In the genomic region with DNA sequence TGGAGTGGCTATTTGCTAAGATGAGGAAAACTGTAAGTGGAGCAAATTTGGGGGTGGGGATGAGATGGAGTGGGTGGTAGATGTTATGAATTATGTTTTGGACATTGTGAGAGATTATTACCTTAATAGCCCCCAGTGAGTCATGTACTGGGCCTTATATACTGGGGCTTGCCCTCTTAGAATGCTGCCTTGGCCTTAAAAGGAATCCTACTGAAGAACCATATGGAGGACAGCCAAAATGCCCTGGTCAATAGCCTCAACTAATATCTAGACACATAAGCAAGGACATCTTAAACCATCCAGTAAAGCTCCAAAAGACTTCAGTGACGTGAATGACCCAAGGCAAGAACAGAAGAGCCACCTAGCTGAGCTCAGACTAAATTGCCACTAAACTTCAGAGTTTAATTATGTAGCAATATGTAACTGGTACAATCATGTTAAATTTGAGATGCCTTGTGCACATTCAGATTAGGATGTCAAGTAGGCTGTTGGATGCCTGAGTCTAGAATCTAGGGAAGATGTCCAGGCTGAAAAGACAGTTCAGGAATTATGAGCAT, we compare ENCODE assay signal across 19 cellular contexts. TPM values are rescaled to one million over a fixed set of nuclear protein-coding genes. Genes with fewer than 3 reads are reported as not detected.
DNase-seq lines count a peak whose midpoint lies in the region; ATAC-seq, FAIRE-seq and TF ChIP-seq lines count a peak whose summit lies in the region.
"Had no signal": no experiment of that assay in that cellular context is flagged by ENCODE, and none has a peak within 500 bp of the region (broad histone marks: within the 10 kb centered on the region; RNA-seq: fewer than 3 reads in every experiment).

No MANE protein-coding gene starts in this region.

- H3K36me3 Mint-ChIP-seq in GM23338 (ENCODE audit: low read depth): no peaks in the 10 kb centered on the region
- H3K36me3 Mint-ChIP-seq in activated CD4-positive, alpha-beta memory T cell treated with anti-CD3 and anti-CD28 coated beads, Interleukin-2, amount 10 ng/mL, durations not matched to agents 7 days and 5 days (ENCODE audit: low read depth): no peaks in the 10 kb centered on the region
- peaks cover 0 to 1% (median under 1%) of the 10 kb centered on the region in 3 donors for H3K36me3 Mint-ChIP-seq in CD8-positive, alpha-beta memory T cell
- H3K36me3 Mint-ChIP-seq: CD4-positive, CD25-positive, alpha-beta regulatory T cell had no signal

- H3K9me3 ChIP-seq in mammary epithelial cell (replicated peaks; ENCODE audit: insufficient read depth, low read length) (no peaks in the 10 kb centered on the region), breast epithelium (no peaks in the 10 kb centered on the region), K562 (replicated peaks; ENCODE audit: control insufficient read depth, insufficient read depth, low read depth, low read length) (no peaks in the 10 kb centered on the region)
- no peaks in the 10 kb centered on the region for H3K9me3 ChIP-seq in CD8-positive, alpha-beta memory T cell (ENCODE audit: low read length)
- H3K9me3 ChIP-seq: Caco-2 had no signal

- H3K4me1 Mint-ChIP-seq in GM23338: no peaks in the 10 kb centered on the region; the same call in 2 of the 3 replicates
- no peaks in the 10 kb centered on the region for H3K4me1 Mint-ChIP-seq in activated CD4-positive, alpha-beta memory T cell treated with anti-CD3 and anti-CD28 coated beads, Interleukin-2, amount 10 ng/mL, durations not matched to agents 7 days and 5 days
- H3K4me1 Mint-ChIP-seq in CD8-positive, alpha-beta memory T cell: no peaks in the 10 kb centered on the region
- H3K4me1 Mint-ChIP-seq: CD4-positive, CD25-positive, alpha-beta regulatory T cell; H9 had no signal

- TF ChIP-seq CTCF in mammary epithelial cell (conservative IDR thresholded peaks at IDR 0.05 in 1 of 2, IDR thresholded peaks at IDR 0.05 in 1 of 2; ENCODE audit: extremely low read depth in 1 of 2, insufficient read depth in 1 of 2, low read depth in 1 of 2, low read length in 2 of 2): no peak
- TF ChIP-seq CTCF in breast epithelium (IDR thresholded peaks at IDR 0.05): no peak
- TF ChIP-seq CTCF in GM23338 (conservative IDR thresholded peaks at IDR 0.05; ENCODE audit: low read depth in 2 of 2): no peak
- peak in 1 of 3 experiments; percentile 17; a peak in 1 of 6 replicates for TF ChIP-seq CTCF in K562 (IDR thresholded peaks at IDR 0.05 in 2 of 3, conservative IDR thresholded peaks at IDR 0.05 in 1 of 3; ENCODE audit: insufficient read depth in 2 of 3, low read depth in 1 of 3, low read length in 3 of 3)

- H3K27ac Mint-ChIP-seq in GM23338: no peak overlapping the region
- H3K27ac Mint-ChIP-seq in activated CD4-positive, alpha-beta memory T cell treated with anti-CD3 and anti-CD28 coated beads, Interleukin-2, amount 10 ng/mL, durations not matched to agents 7 days and 5 days: no peak overlapping the region
- no peak overlapping the region for H3K27ac Mint-ChIP-seq in CD8-positive, alpha-beta memory T cell
- H3K27ac Mint-ChIP-seq: CD4-positive, CD25-positive, alpha-beta regulatory T cell; H9 had no signal

- H2AFZ ChIP-seq in mammary epithelial cell (ENCODE audit: low read depth, low read length): peak overlapping the region; percentile 62
- no peak overlapping the region for H2AFZ ChIP-seq in GM23338
- peak overlapping the region; percentile 97 for H2AFZ ChIP-seq in K562 (ENCODE audit: low read depth, low read length)

- peak in 1 of 2 experiments; percentile 27; a peak in 1 of 4 replicates for TF ChIP-seq RAD21 in K562 (CRISPR knock-in tag; conservative IDR thresholded peaks at IDR 0.05 in 1 of 2, IDR thresholded peaks at IDR 0.05 in 1 of 2)

- TF ChIP-seq EP300 in K562 (IDR thresholded peaks at IDR 0.05; ENCODE audit: low read length): no peak

- H4K20me1 ChIP-seq in mammary epithelial cell (ENCODE audit: insufficient read depth, low read length) (no peaks in the 10 kb centered on the region), GM23338 (replicated peaks; ENCODE audit: insufficient read depth) (no peaks in the 10 kb centered on the region), K562 (replicated peaks; ENCODE audit: control insufficient read depth, insufficient read depth, low read length) (no peaks in the 10 kb centered on the region)

- H3K27me3 Mint-ChIP-seq in GM23338 (ENCODE audit: insufficient read depth, low read depth, poor library complexity): no peaks in the 10 kb centered on the region
- peaks cover 19% of the 10 kb centered on the region for H3K27me3 Mint-ChIP-seq in activated CD4-positive, alpha-beta memory T cell treated with anti-CD3 and anti-CD28 coated beads, Interleukin-2, amount 10 ng/mL, durations not matched to agents 7 days and 5 days
- H3K27me3 Mint-ChIP-seq in CD8-positive, alpha-beta memory T cell: peaks cover 6 to 33% of the 10 kb centered on the region in 2 donors

- H3K79me2 ChIP-seq in mammary epithelial cell (ENCODE audit: insufficient read depth, low read length) (no peaks in the 10 kb centered on the region), GM23338 (replicated peaks; ENCODE audit: insufficient read depth) (no peaks in the 10 kb centered on the region), K562 (ENCODE audit: control insufficient read depth, insufficient read depth, low read length) (no peaks in the 10 kb centered on the region)

- H3K9me1 ChIP-seq in K562 (ENCODE audit: control insufficient read depth, insufficient read depth, low read length): no peaks in the 10 kb centered on the region

- intact Hi-C loops in mammary epithelial cell (cut with micrococcal nuclease) (no loop called here), breast epithelium (cut with DNase I; ENCODE audit: low total_unique reads) (no loop called here), K562 (cut with micrococcal nuclease) (loop anchor here (2.0 to 5.0 kb wide), 2 partner anchors 107 to 136 kb away; no protein-coding TSS in a partner anchor)

- H3K9ac ChIP-seq in mammary epithelial cell (ENCODE audit: insufficient read depth, low read length) (no peak overlapping the region), K562 (ENCODE audit: insufficient read depth in 1 of 2, low read depth in 2 of 2, low read length in 2 of 2) (0 out of 4 replicates have a peak overlapping the region, but pooled peaks of 1 of the 2 experiments have one; percentile 0)
- H3K9ac ChIP-seq: KMS-11 had no signal

- CTCF ChIA-PET in mammary epithelial cell (lab: Charles Lee; ENCODE audit: low non-redundant PET) (no interaction called here), K562 (lab: Yijun Ruan, JAX; ENCODE audit: low intra/inter-chr PET ratio) (no interaction called here)
- CTCF ChIA-PET in activated CD4-positive, alpha-beta memory T cell treated with anti-CD3 and anti-CD28 coated beads, Interleukin-2, amount 10 ng/mL, durations not matched to agents 7 days and 5 days (lab: Charles Lee): no interaction called here
- CTCF ChIA-PET in CD8-positive, alpha-beta memory T cell (lab: Charles Lee): no interaction called here

- H3F3A ChIP-seq in GM23338 (replicated peaks; ENCODE audit: low read depth): no peaks in the 10 kb centered on the region

- DNase-seq in mammary epithelial cell (no peak), breast epithelium (ENCODE audit: low spot score in 2 of 2) (no peak), GM23338 (ENCODE audit: low spot score) (no peak), K562 (ENCODE audit: extremely low read depth in 1 of 4, low spot score in 3 of 4) (no peak), EL (no peak)
- no peak for DNase-seq in activated CD4-positive, alpha-beta memory T cell treated with anti-CD3 and anti-CD28 coated beads, Interleukin-2, amount 10 ng/mL, durations not matched to agents 7 days and 5 days
- no peak for DNase-seq in CD8-positive, alpha-beta memory T cell
- DNase-seq: C1 segment of cervical spinal cord; Caco-2; CD4-positive, CD25-positive, alpha-beta regulatory T cell; DMS153; DMS79; H9 had no signal

- peaks cover 18% of the 10 kb centered on the region for H3K4me1 ChIP-seq in mammary epithelial cell (ENCODE audit: insufficient read depth, low read length)
- no peaks in the 10 kb centered on the region for H3K4me1 ChIP-seq in breast epithelium
- no peaks in the 10 kb centered on the region for H3K4me1 ChIP-seq in GM23338 (ENCODE audit: insufficient read depth)
- peaks cover 46 to 60% of the 10 kb centered on the region in 2 experiments for H3K4me1 ChIP-seq in K562 (replicated peaks in 1 of 2; ENCODE audit: control insufficient read depth in 2 of 2, insufficient read depth in 2 of 2, low read length in 2 of 2)
- no peaks in the 10 kb centered on the region for H3K4me1 ChIP-seq in CD8-positive, alpha-beta memory T cell (ENCODE audit: insufficient read depth, low read length)
- H3K4me1 ChIP-seq: Caco-2 had no signal

- ATAC-seq in GM23338 (no peak), K562 (no peak)
- ATAC-seq: A549 had no signal

- in situ Hi-C loops in mammary epithelial cell (cut with MboI; ENCODE audit: low sequenced_read_pairs in 2 of 2) (no loop called here), K562 (cut with MboI) (no loop called here)

- H3K4me2 ChIP-seq in mammary epithelial cell (ENCODE audit: insufficient read depth, low read depth, low read length): no peak overlapping the region
- no peak overlapping the region for H3K4me2 ChIP-seq in GM23338
- no peak overlapping the region for H3K4me2 ChIP-seq in K562 (ENCODE audit: insufficient read depth, low read length)
- H3K4me2 ChIP-seq: A549, KMS-11 had no signal

- no peak overlapping the region for H3K27ac ChIP-seq in mammary epithelial cell (ENCODE audit: insufficient read depth, low read depth, low read length)
- no peak overlapping the region for H3K27ac ChIP-seq in breast epithelium
- H3K27ac ChIP-seq in GM23338 (ENCODE audit: low read depth): no peak overlapping the region
- H3K27ac ChIP-seq in K562 (ENCODE audit: extremely low read depth, low read depth, low read length): no peak overlapping the region; the same call in 2 of the 3 replicates
- no peak overlapping the region for H3K27ac ChIP-seq in CD8-positive, alpha-beta memory T cell (ENCODE audit: low read depth, low read length)
- H3K27ac ChIP-seq: 22Rv1, A549, KMS-11 had no signal

- H3K9me2 ChIP-seq in GM23338 (ENCODE audit: insufficient read depth): peaks cover 7% of the 10 kb centered on the region; the same call in 1 of the 2 replicates

- no peak for FAIRE-seq in K562 (lab: Jason Lieb, UNC)
- FAIRE-seq: A549, D721Med, GM12891, H1 had no signal

- no peaks in the 10 kb centered on the region for H3K27me3 ChIP-seq in mammary epithelial cell (ENCODE audit: insufficient read depth, low read length)
- H3K27me3 ChIP-seq in breast epithelium: no peaks in the 10 kb centered on the region
- no peaks in the 10 kb centered on the region for H3K27me3 ChIP-seq in GM23338 (ENCODE audit: insufficient read depth)
- no peaks in the 10 kb centered on the region for H3K27me3 ChIP-seq in K562 (ENCODE audit: control insufficient read depth in 2 of 2, insufficient read depth in 2 of 2, low read length in 2 of 2)
- no peaks in the 10 kb centered on the region for H3K27me3 ChIP-seq in CD8-positive, alpha-beta memory T cell (ENCODE audit: insufficient read depth, low read length, poor library complexity, severe bottlenecking)

- no peak for TF ChIP-seq POLR2A in breast epithelium (IDR thresholded peaks at IDR 0.05)
- TF ChIP-seq POLR2A in K562 (conservative IDR thresholded peaks at IDR 0.05): no peak

- dilution Hi-C loops in mammary epithelial cell (cut with HindIII; ENCODE audit: low sequenced_read_pairs): no loop called here

- POLR2A ChIA-PET in K562 (lab: Yijun Ruan, JAX): interaction anchor here (1.3 to 2.0 kb wide), 2 partner anchors 9 to 14 kb away, joined by 5 to 9 read pairs; partner anchors contain the start of gene IGSF3
- POLR2A ChIA-PET in activated CD4-positive, alpha-beta memory T cell treated with anti-CD3 and anti-CD28 coated beads, Interleukin-2, amount 10 ng/mL, durations not matched to agents 7 days and 5 days (lab: Charles Lee): interaction anchor here (0.5 kb wide), 1 partner anchor 681 kb away, joined by 3 read pairs; no protein-coding TSS in a partner anchor
- POLR2A ChIA-PET in CD8-positive, alpha-beta memory T cell (lab: Charles Lee): no interaction called here

- H3K4me3 Mint-ChIP-seq in GM23338: no peak overlapping the region
- no peak overlapping the region for H3K4me3 Mint-ChIP-seq in activated CD4-positive, alpha-beta memory T cell treated with anti-CD3 and anti-CD28 coated beads, Interleukin-2, amount 10 ng/mL, durations not matched to agents 7 days and 5 days
- H3K4me3 Mint-ChIP-seq in CD8-positive, alpha-beta memory T cell: no peak overlapping the region
- H3K4me3 Mint-ChIP-seq: CD4-positive, CD25-positive, alpha-beta regulatory T cell; H9 had no signal

- no peaks in the 10 kb centered on the region for H3K36me3 ChIP-seq in mammary epithelial cell (ENCODE audit: insufficient read depth, low read length)
- no peaks in the 10 kb centered on the region for H3K36me3 ChIP-seq in breast epithelium
- H3K36me3 ChIP-seq in GM23338 (ENCODE audit: insufficient read depth): no peaks in the 10 kb centered on the region
- H3K36me3 ChIP-seq in K562 (ENCODE audit: control insufficient read depth, insufficient read depth, low read length): no peaks in the 10 kb centered on the region
- no peaks in the 10 kb centered on the region for H3K36me3 ChIP-seq in CD8-positive, alpha-beta memory T cell (ENCODE audit: insufficient read depth, low read length)

- WGBS in mammary epithelial cell (ENCODE audit: low coverage, missing lambda C conversion rate): 100% methylated on average over 1 of the region's 1 CpG
- 80% methylated on average over 1 of the region's 1 CpG for WGBS in K562 (ENCODE audit: insufficient coverage, low coverage, missing lambda C conversion rate)

- no peak overlapping the region for H3K4me3 ChIP-seq in mammary epithelial cell (replicated peaks in 1 of 3; ENCODE audit: insufficient read depth in 1 of 3, low read depth in 2 of 3, low read length in 3 of 3)
- no peak overlapping the region for H3K4me3 ChIP-seq in breast epithelium
- no peak overlapping the region for H3K4me3 ChIP-seq in GM23338
- H3K4me3 ChIP-seq in K562: no peak overlapping the region
- H3K4me3 ChIP-seq in CD8-positive, alpha-beta memory T cell (ENCODE audit: low read length): no peak overlapping the region
- H3K4me3 ChIP-seq: A549 had no signal

- H3K9me3 Mint-ChIP-seq in GM23338: no peaks in the 10 kb centered on the region
- no peaks in the 10 kb centered on the region for H3K9me3 Mint-ChIP-seq in activated CD4-positive, alpha-beta memory T cell treated with anti-CD3 and anti-CD28 coated beads, Interleukin-2, amount 10 ng/mL, durations not matched to agents 7 days and 5 days
- no peaks in the 10 kb centered on the region for H3K9me3 Mint-ChIP-seq in CD8-positive, alpha-beta memory T cell
- H3K9me3 Mint-ChIP-seq: H9 had no signal

- no TSS peak for BruUV-seq in mammary epithelial cell (replicated peaks; lab: Mats Ljungman, UMichigan)
- BruUV-seq in K562 (replicated peaks; lab: Mats Ljungman, UMichigan): no TSS peak

RNA-seq across cellular contexts. Expression of gene IGSF3, which starts 13.9 kb away (rescaled TPM):
- total RNA-seq in mammary epithelial cell (100 to 1,000 TPM in 1 of 2 donors, 10 to 100 TPM in 1; 32.2 to 134 TPM), breast epithelium (10 to 100 TPM in 2 of 3 donors, 1 to 10 TPM in 1; 1.1 to 21.6 (median 19.6) TPM), K562 (2014; rRNA removed) (13.1 and 15.1 TPM in 2 replicates), K562 (2014; rRNA removed; fragmentation: Illumina TruSeq; extraction: Trizol) (7.5 and 7.8 TPM in 2 replicates), K562 (2015; rRNA removed; fragmentation: Illumina TruSeq; extraction: Trizol) (7.5 and 8.3 TPM in 2 replicates), K562 (2021) (14.4 and 15.0 TPM in 2 replicates)
- polyA plus RNA-seq in mammary epithelial cell (29.5 TPM), GM23338 (2016; fragmentation: Nextera tagmentation; extraction: Ambion mirVana) (7.3 and 8.3 TPM in 2 replicates), K562 (2011; rRNA removed) (7.7 and 8.9 TPM in 2 replicates), K562 (2014; fragmentation: Illumina TruSeq; extraction: Trizol) (10.8 and 11.5 TPM in 2 replicates), K562 (2014; fragmentation: Nextera tagmentation; extraction: Ambion mirVana) (1 to 10 TPM; 1.1 to 1.2 TPM), K562 (2014; rRNA removed) (7.9 and 8.4 TPM in 2 replicates)
- 58.6 TPM for polyA minus RNA-seq in mammary epithelial cell
- total RNA-seq in GM23338 (2014; rRNA removed; shearing (Covaris generic)): 32.9 and 37.8 TPM in 2 replicates
- 16.2 and 27.0 TPM in 2 replicates for total RNA-seq in K562 (2011; cell fraction: chromatin; rRNA removed; ENCODE audit: low replicate concordance)
- total RNA-seq in K562 (2011; cell fraction: nucleolus; rRNA removed): 35.1 and 40.4 TPM in 2 replicates
- 25.1 and 28.2 TPM in 2 replicates for total RNA-seq in K562 (2011; cell fraction: nucleoplasm; rRNA removed)
- 10.0 and 16.2 TPM in 2 replicates for polyA plus RNA-seq in K562 (2011; cell fraction: cytosol; rRNA removed)
- 10.1 and 17.6 TPM in 2 replicates for polyA plus RNA-seq in K562 (2011; cell fraction: nucleus; rRNA removed)
- polyA plus RNA-seq in K562 (2012): 8.7 and 14.2 TPM in 2 replicates
- polyA minus RNA-seq in K562 (2011; rRNA and poly(A)+ RNA removed): 9.8 and 14.9 TPM in 2 replicates
- polyA minus RNA-seq in K562 (2011; cell fraction: cytosol; rRNA and poly(A)+ RNA removed): 14.1 and 16.5 TPM in 2 replicates
- 9.7 and 10.1 TPM in 2 replicates for polyA minus RNA-seq in K562 (2011; cell fraction: nucleus; rRNA and poly(A)+ RNA removed)
- total RNA-seq in activated CD4-positive, alpha-beta memory T cell treated with anti-CD3 and anti-CD28 coated beads, Interleukin-2, amount 10 ng/mL, durations not matched to agents 7 days and 5 days: under 1 TPM; 0.48 to 0.58 TPM
- 1 to 10 TPM; 1.8 to 2.0 TPM for total RNA-seq in CD8-positive, alpha-beta memory T cell
- not detected for polyA plus RNA-seq in CD8-positive, alpha-beta memory T cell
